5 cellular contexts compared by ENCODE assay signal in the genomic region with DNA sequence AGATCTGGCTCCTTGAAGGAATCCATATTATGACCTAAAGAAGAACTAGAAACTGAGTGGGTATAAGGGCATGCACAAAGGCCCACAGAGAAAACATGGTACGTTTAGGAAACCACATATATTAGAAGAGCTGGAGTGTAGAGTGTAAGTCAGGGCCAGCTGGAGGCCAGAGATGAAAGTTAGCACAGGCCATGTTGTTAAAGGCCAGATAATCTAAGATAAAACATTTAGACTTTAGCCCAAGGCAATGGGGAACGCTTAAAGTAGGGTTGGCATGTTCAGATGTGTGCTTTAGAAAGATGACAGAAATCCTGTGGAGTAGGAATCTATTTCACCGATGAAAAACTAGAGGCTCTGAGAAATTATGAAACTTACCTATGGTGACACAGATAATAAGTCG.
"Had no signal": no experiment of that assay in that cellular context is flagged by ENCODE, and none has a peak within 500 bp of the region (broad histone marks: within the 10 kb centered on the region; RNA-seq: fewer than 3 reads in every experiment).

No MANE protein-coding gene starts in this region.

- H3K27ac ChIP-seq: HL-60 had no signal

- ATAC-seq: HepG2, K562 had no signal

- DNase-seq: IMR-90, KBM-7 had no signal

- H3K4me3 ChIP-seq: K562 had no signal
